ENCODE assay signal across 1 cellular context in the genomic region with DNA sequence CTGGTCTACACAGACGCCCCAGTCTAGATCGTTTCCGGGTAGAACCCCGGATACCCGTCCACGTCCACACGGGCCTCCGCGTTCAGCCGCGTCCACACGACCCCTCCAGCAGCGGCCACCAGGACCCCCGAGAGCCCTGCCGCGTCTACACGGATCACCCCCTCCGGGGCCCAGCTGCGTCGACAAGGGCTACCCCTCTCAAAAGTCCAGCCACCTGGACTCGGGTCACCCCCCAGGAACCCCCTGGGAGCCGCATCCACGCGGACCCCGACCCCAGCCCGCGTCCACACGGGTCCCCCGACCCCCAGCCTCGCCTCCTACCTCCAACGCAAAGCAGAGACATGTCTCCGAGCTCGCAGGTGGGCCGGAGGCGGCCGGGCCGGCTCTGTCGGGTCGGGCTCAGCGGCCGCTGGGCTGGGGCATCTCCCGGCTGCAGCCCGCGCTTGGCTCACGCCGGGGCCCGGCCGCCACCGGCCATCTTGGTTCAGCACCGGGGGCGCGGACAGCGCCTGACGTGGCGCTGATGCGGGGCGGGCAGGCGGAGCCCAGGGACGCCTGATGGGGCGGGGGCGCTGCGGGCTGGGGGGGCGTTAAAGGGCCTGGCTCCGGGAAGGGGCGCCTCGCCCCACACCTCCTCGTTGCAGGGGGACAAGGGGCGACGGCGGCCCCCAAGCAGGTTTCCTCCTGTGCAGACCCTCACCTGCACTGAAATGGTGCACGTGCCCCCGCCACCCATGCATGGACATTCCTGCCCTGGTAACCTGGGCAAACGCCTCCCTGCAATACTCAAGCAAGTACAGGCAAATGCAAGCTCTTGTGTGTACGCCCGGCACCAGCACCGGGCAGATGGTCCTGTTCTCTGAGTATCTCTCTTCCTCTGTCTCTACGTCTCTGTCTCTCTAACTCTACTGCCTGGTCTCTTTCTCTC.
A peak's percentile ranks its signal among the peaks of the same experiment; 100 is the strongest.
TF ChIP-seq lines count a peak whose summit lies in the region.

Gene UNC13A (minus strand): TSS at position 498 of the 928 bp plus-strand sequence. CDS start 155 bp downstream, at position 343.

TF ChIP-seq in HepG2, 621 proteins besides CTCF, POLR2A, EP300 and RAD21 (continued from another document and continues in another):
- TF ChIP-seq ZNF556 (CRISPR knock-in tag; IDR thresholded peaks at IDR 0.05; ENCODE audit: borderline replicate concordance) (no peak), ZNF143 (CRISPR knock-in tag; IDR thresholded peaks at IDR 0.05) (no peak), RBM22 (optimal IDR thresholded peaks at IDR 0.05; ENCODE audit: low read length) (no peak), ZNF30 (CRISPR knock-in tag; IDR thresholded peaks at IDR 0.05) (0 out of 2 replicates have a peak, but pooled peaks have one; percentile 39), IKZF4 (CRISPR knock-in tag; IDR thresholded peaks at IDR 0.05; ENCODE audit: borderline replicate concordance, low read depth, not compliant biosample characterization) (peak; percentile 71), ZBTB46 (CRISPR knock-in tag; IDR thresholded peaks at IDR 0.05; ENCODE audit: borderline replicate concordance) (no peak), CC2D1A (CRISPR knock-in tag; IDR thresholded peaks at IDR 0.05) (no peak), ZNF17 (CRISPR knock-in tag; IDR thresholded peaks at IDR 0.05) (no peak), AGO2 (optimal IDR thresholded peaks at IDR 0.05; ENCODE audit: low read depth, low read length) (no peak), CENPT (CRISPR knock-in tag; IDR thresholded peaks at IDR 0.05; ENCODE audit: low read depth) (no peak), HDAC1 (CRISPR knock-in tag; IDR thresholded peaks at IDR 0.05) (no peak), SMC3 (IDR thresholded peaks at IDR 0.05; ENCODE audit: low read length) (no peak), GATAD1 (CRISPR knock-in tag; IDR thresholded peaks at IDR 0.05) (0 out of 2 replicates have a peak, but pooled peaks have one; percentile 33), SAP130 (CRISPR knock-in tag; IDR thresholded peaks at IDR 0.05; ENCODE audit: low read depth) (peak; percentile 73), ZNF367 (CRISPR knock-in tag; IDR thresholded peaks at IDR 0.05; ENCODE audit: borderline replicate concordance) (no peak; the same call in 1 of the 2 replicates)
- TF ChIP-seq, protein P1, sequence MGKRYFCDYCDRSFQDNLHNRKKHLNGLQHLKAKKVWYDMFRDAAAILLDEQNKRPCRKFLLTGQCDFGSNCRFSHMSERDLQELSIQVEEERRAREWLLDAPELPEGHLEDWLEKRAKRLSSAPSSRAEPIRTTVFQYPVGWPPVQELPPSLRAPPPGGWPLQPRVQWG (CRISPR knock-in tag; IDR thresholded peaks at IDR 0.05; ENCODE audit: borderline replicate concordance, low read depth) = no peak
- TF ChIP-seq, protein P2, sequence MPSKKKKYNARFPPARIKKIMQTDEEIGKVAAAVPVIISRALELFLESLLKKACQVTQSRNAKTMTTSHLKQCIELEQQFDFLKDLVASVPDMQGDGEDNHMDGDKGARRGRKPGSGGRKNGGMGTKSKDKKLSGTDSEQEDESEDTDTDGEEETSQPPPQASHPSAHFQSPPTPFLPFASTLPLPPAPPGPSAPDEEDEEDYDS (CRISPR knock-in tag; IDR thresholded peaks at IDR 0.05) = no peak
- TF ChIP-seq, protein P3, sequence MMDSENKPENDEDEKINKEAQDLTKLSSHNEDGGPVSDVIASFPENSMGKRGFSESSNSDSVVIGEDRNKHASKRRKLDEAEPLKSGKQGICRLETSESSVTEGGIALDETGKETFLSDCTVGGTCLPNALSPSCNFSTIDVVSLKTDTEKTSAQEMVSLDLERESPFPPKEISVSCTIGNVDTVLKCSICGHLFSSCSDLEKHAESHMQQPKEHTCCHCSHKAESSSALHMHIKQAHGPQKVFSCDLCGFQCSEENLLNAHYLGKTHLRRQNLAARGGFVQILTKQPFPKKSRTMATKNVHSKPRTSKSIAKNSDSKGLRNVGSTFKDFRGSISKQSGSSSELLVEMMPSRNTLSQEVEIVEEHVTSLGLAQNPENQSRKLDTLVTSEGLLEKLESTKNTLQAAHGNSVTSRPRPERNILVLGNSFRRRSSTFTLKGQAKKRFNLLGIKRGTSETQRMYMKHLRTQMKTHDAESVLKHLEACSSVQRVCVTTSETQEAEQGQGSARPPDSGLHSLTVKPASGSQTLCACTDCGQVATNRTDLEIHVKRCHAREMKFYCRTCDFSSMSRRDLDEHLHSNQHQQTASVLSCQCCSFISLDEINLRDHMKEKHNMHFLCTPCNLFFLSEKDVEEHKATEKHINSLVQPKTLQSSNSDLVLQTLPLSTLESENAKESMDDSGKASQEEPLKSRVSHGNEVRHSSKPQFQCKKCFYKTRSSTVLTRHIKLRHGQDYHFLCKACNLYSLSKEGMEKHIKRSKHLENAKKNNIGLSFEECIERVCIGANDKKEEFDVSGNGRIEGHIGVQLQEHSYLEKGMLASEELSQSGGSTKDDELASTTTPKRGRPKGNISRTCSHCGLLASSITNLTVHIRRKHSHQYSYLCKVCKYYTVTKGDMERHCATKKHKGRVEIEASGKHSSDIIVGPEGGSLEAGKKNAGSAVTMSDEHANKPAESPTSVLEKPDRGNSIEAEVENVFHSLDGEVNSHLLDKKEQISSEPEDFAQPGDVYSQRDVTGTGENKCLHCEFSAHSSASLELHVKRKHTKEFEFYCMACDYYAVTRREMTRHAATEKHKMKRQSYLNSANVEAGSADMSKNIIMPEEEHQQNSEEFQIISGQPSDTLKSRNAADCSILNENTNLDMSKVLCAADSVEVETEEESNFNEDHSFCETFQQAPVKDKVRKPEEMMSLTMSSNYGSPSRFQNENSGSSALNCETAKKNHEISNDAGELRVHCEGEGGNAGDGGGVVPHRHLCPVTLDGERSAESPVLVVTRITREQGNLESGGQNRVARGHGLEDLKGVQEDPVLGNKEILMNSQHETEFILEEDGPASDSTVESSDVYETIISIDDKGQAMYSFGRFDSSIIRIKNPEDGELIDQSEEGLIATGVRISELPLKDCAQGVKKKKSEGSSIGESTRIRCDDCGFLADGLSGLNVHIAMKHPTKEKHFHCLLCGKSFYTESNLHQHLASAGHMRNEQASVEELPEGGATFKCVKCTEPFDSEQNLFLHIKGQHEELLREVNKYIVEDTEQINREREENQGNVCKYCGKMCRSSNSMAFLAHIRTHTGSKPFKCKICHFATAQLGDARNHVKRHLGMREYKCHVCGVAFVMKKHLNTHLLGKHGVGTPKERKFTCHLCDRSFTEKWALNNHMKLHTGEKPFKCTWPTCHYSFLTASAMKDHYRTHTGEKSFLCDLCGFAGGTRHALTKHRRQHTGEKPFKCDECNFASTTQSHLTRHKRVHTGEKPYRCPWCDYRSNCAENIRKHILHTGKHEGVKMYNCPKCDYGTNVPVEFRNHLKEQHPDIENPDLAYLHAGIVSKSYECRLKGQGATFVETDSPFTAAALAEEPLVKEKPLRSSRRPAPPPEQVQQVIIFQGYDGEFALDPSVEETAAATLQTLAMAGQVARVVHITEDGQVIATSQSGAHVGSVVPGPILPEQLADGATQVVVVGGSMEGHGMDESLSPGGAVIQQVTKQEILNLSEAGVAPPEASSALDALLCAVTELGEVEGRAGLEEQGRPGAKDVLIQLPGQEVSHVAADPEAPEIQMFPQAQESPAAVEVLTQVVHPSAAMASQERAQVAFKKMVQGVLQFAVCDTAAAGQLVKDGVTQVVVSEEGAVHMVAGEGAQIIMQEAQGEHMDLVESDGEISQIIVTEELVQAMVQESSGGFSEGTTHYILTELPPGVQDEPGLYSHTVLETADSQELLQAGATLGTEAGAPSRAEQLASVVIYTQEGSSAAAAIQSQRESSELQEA (CRISPR knock-in tag; IDR thresholded peaks at IDR 0.05; ENCODE audit: not compliant biosample characterization) = no peak
- TF ChIP-seq, protein P4, sequence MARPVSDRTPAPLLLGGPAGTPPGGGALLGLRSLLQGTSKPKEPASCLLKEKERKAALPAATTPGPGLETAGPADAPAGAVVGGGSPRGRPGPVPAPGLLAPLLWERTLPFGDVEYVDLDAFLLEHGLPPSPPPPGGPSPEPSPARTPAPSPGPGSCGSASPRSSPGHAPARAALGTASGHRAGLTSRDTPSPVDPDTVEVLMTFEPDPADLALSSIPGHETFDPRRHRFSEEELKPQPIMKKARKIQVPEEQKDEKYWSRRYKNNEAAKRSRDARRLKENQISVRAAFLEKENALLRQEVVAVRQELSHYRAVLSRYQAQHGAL (CRISPR knock-in tag; IDR thresholded peaks at IDR 0.05; ENCODE audit: not compliant biosample characterization) = no peak
- TF ChIP-seq, protein P5, sequence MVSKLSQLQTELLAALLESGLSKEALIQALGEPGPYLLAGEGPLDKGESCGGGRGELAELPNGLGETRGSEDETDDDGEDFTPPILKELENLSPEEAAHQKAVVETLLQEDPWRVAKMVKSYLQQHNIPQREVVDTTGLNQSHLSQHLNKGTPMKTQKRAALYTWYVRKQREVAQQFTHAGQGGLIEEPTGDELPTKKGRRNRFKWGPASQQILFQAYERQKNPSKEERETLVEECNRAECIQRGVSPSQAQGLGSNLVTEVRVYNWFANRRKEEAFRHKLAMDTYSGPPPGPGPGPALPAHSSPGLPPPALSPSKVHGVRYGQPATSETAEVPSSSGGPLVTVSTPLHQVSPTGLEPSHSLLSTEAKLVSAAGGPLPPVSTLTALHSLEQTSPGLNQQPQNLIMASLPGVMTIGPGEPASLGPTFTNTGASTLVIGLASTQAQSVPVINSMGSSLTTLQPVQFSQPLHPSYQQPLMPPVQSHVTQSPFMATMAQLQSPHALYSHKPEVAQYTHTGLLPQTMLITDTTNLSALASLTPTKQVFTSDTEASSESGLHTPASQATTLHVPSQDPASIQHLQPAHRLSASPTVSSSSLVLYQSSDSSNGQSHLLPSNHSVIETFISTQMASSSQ (IDR thresholded peaks at IDR 0.05; ENCODE audit: low read depth) = no peak
- TF ChIP-seq, protein P5 (CRISPR knock-in tag; IDR thresholded peaks at IDR 0.05; ENCODE audit: borderline replicate concordance) = no peak
- TF ChIP-seq, protein P6, sequence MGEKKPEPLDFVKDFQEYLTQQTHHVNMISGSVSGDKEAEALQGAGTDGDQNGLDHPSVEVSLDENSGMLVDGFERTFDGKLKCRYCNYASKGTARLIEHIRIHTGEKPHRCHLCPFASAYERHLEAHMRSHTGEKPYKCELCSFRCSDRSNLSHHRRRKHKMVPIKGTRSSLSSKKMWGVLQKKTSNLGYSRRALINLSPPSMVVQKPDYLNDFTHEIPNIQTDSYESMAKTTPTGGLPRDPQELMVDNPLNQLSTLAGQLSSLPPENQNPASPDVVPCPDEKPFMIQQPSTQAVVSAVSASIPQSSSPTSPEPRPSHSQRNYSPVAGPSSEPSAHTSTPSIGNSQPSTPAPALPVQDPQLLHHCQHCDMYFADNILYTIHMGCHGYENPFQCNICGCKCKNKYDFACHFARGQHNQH (CRISPR knock-in tag; IDR thresholded peaks at IDR 0.05) = peak; percentile 63; the same call in 1 of the 2 replicates
- TF ChIP-seq, protein P7, sequence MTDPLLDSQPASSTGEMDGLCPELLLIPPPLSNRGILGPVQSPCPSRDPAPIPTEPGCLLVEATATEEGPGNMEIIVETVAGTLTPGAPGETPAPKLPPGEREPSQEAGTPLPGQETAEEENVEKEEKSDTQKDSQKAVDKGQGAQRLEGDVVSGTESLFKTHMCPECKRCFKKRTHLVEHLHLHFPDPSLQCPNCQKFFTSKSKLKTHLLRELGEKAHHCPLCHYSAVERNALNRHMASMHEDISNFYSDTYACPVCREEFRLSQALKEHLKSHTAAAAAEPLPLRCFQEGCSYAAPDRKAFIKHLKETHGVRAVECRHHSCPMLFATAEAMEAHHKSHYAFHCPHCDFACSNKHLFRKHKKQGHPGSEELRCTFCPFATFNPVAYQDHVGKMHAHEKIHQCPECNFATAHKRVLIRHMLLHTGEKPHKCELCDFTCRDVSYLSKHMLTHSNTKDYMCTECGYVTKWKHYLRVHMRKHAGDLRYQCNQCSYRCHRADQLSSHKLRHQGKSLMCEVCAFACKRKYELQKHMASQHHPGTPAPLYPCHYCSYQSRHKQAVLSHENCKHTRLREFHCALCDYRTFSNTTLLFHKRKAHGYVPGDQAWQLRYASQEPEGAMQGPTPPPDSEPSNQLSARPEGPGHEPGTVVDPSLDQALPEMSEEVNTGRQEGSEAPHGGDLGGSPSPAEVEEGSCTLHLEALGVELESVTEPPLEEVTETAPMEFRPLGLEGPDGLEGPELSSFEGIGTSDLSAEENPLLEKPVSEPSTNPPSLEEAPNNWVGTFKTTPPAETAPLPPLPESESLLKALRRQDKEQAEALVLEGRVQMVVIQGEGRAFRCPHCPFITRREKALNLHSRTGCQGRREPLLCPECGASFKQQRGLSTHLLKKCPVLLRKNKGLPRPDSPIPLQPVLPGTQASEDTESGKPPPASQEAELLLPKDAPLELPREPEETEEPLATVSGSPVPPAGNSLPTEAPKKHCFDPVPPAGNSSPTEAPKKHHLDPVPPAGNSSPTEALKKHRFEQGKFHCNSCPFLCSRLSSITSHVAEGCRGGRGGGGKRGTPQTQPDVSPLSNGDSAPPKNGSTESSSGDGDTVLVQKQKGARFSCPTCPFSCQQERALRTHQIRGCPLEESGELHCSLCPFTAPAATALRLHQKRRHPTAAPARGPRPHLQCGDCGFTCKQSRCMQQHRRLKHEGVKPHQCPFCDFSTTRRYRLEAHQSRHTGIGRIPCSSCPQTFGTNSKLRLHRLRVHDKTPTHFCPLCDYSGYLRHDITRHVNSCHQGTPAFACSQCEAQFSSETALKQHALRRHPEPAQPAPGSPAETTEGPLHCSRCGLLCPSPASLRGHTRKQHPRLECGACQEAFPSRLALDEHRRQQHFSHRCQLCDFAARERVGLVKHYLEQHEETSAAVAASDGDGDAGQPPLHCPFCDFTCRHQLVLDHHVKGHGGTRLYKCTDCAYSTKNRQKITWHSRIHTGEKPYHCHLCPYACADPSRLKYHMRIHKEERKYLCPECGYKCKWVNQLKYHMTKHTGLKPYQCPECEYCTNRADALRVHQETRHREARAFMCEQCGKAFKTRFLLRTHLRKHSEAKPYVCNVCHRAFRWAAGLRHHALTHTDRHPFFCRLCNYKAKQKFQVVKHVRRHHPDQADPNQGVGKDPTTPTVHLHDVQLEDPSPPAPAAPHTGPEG (CRISPR knock-in tag; IDR thresholded peaks at IDR 0.05) = no peak
